ENCODE assay signal across 20 cellular contexts in the genomic region with DNA sequence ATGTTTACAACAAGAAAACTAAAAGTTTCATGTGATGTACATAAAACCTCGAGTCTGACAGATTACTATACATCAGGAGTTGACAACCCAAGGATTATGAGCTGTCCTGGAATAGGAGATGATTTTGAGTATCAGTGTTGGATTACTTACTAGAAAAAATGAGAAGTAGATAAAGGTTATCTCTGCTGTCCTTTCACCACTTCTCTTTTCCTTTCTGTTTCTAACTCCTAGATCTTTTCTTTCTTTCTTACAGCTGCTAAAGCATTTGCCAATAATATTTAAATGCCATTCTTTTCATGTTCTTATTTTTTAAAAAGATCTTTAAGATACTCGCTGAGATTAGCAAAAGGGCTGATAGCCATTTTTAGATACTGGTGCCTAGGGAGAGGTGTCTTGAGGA.
"Had no signal": no experiment of that assay in that cellular context is flagged by ENCODE, and none has a peak within 500 bp of the region (broad histone marks: within the 10 kb centered on the region; RNA-seq: fewer than 3 reads in every experiment).

No MANE protein-coding gene starts in this region.

- H3K9me3 Mint-ChIP-seq: activated naive CD8-positive, alpha-beta T cell treated with anti-CD3 and anti-CD28 coated beads, Interleukin-2, amount 10 ng/mL, durations not matched to agents 7 days and 5 days; brain; naive thymus-derived CD4-positive, alpha-beta T cell had no signal

- H3K27me3 Mint-ChIP-seq: activated naive CD8-positive, alpha-beta T cell treated with anti-CD3 and anti-CD28 coated beads, Interleukin-2, amount 10 ng/mL, durations not matched to agents 7 days and 5 days; brain; naive thymus-derived CD4-positive, alpha-beta T cell had no signal

- H3K27ac ChIP-seq: foreskin keratinocyte, left lung, parathyroid adenoma, transverse colon had no signal

- H3K27me3 ChIP-seq: foreskin keratinocyte, left lung, transverse colon had no signal

- H3K4me3 ChIP-seq: left lung, mucosa of descending colon, transverse colon had no signal

- ATAC-seq: activated CD8-positive, alpha-beta T cell treated with anti-CD3 and anti-CD28 coated beads, Interleukin-2, amount 10 ng/mL, durations not matched to agents 7 days and 5 days; foreskin keratinocyte; left lung; mucosa of descending colon; naive thymus-derived CD4-positive, alpha-beta T cell had no signal

- H2AFZ ChIP-seq: parathyroid adenoma had no signal

- H3K27ac Mint-ChIP-seq: activated CD8-positive, alpha-beta T cell treated with anti-CD3 and anti-CD28 coated beads, Interleukin-2, amount 10 ng/mL, durations not matched to agents 7 days and 5 days; activated naive CD8-positive, alpha-beta T cell treated with anti-CD3 and anti-CD28 coated beads, Interleukin-2, amount 10 ng/mL, durations not matched to agents 7 days and 5 days had no signal

- H3K9ac ChIP-seq: parathyroid adenoma had no signal

- H3K4me3 Mint-ChIP-seq: activated CD8-positive, alpha-beta T cell treated with anti-CD3 and anti-CD28 coated beads, Interleukin-2, amount 10 ng/mL, durations not matched to agents 7 days and 5 days; activated naive CD8-positive, alpha-beta T cell treated with anti-CD3 and anti-CD28 coated beads, Interleukin-2, amount 10 ng/mL, durations not matched to agents 7 days and 5 days; brain had no signal

- DNase-seq: activated CD4-positive, alpha-beta T cell treated with anti-CD3 and anti-CD28 coated beads for 4 hours; activated CD8-positive, alpha-beta memory T cell treated with anti-CD3 and anti-CD28 coated beads, Interleukin-2, amount 50 U/mL, for 4 hours; activated CD8-positive, alpha-beta T cell treated with anti-CD3 and anti-CD28 coated beads, Interleukin-2, amount 10 ng/mL, durations not matched to agents 7 days and 5 days; activated naive CD8-positive, alpha-beta T cell treated with anti-CD3 and anti-CD28 coated beads, Interleukin-2, amount 10 ng/mL, durations not matched to agents 7 days and 5 days; cerebellar nuclear complex; effector CD8-positive, alpha-beta T cell; foreskin keratinocyte; glutamatergic neuron; hypothalamus; kidney; left lung; mucosa of descending colon; naive thymus-derived CD4-positive, alpha-beta T cell; stimulated activated CD4-positive, alpha-beta T cell treated with anti-CD3 and anti-CD28 coated beads, Interleukin-12 subunit alpha, Interleukin-12 subunit beta, amount 100 ng/mL, for 4 hours; stimulated activated CD4-positive, alpha-beta T cell treated with anti-CD3 and anti-CD28 coated beads, Interleukin-2, amount 100 ng/mL, for 24 hours; stimulated activated naive CD4-positive, alpha-beta T cell; T-helper 1 cell; transverse colon had no signal

- H3K4me1 ChIP-seq: foreskin keratinocyte had no signal
